Comparison of ENCODE assay signal across 21 cellular contexts in the genomic region with DNA sequence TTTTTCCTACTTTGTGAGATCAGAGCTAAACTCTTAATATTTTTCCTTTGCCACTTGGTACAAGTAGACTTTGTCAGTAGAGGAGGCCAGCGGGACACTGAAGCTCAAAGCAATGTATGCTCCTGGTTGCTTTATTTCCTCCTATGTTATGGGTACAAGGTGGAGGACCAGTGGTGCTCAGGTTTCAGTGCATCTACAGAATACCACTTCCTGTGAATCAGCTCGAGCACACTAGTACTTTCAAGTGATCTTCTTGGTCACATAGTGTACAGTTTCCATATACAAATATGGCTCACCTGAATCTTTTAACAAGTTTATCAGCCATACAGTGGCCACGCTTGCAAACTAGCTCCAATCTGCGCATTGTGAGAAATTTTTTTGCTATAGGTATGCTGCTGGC.
DNase-seq lines count a peak whose midpoint lies in the region; ATAC-seq and TF ChIP-seq lines count a peak whose summit lies in the region.
"Had no signal": no experiment of that assay in that cellular context is flagged by ENCODE, and none has a peak within 500 bp of the region (broad histone marks: within the 10 kb centered on the region; RNA-seq: fewer than 3 reads in every experiment).

No MANE protein-coding gene starts in this region.

- DNase-seq in A172 (ENCODE audit: low spot score) (peak; percentile 48), ELR (ENCODE audit: low read depth) (peak; percentile 17), NCI-H2029 (lab: John Stamatoyannopoulos, UW) (peak; percentile 23), neural progenitor cell (ENCODE audit: low spot score) (no peak)
- DNase-seq in activated naive CD4-positive, alpha-beta T cell treated with anti-CD3 and anti-CD28 coated beads for 36 hours, result no peak
- no peak for DNase-seq in activated naive CD4-positive, alpha-beta T cell treated with anti-CD3 and anti-CD28 coated beads, Interleukin-2, amount 50 U/mL, for 16 hours
- DNase-seq: DMS79 treated with DMSO at 0.1 percent for 48 hours, IMR-90, NCI-H1105, NCI-H2081 treated with DMSO at 0.1 percent for 48 hours, NCI-H2227 treated with DMSO at 0.1 percent for 48 hours, NCI-H510A treated with DMSO at 0.1 percent for 48 hours, NCI-H748 treated with DMSO at 0.1 percent for 48 hours, SJCRH30, T1000 had no signal

- no peaks in the 10 kb centered on the region for H3K4me1 Mint-ChIP-seq in activated naive CD4-positive, alpha-beta T cell treated with anti-CD3 and anti-CD28 coated beads for 36 hours (ENCODE audit: low read depth)
- H3K4me1 Mint-ChIP-seq in neural progenitor cell, result no peaks in the 10 kb centered on the region
- H3K4me1 Mint-ChIP-seq: CD14-positive monocyte had no signal

- H3K9ac ChIP-seq in neural progenitor cell, result no peak overlapping the region
- H3K9ac ChIP-seq: KMS-11 had no signal

- no peaks in the 10 kb centered on the region for H3K4me1 ChIP-seq in neural progenitor cell
- H3K4me1 ChIP-seq: SJCRH30 had no signal

- no peaks in the 10 kb centered on the region for H3K9me3 ChIP-seq in neural progenitor cell (ENCODE audit: low read depth)

- no peaks in the 10 kb centered on the region for H3K27me3 ChIP-seq in neural progenitor cell

- no peaks in the 10 kb centered on the region for H3K36me3 ChIP-seq in neural progenitor cell
- H3K36me3 ChIP-seq: SJCRH30 had no signal

- H3K79me2 ChIP-seq in neural progenitor cell (ENCODE audit: low read depth), result no peaks in the 10 kb centered on the region

- no peaks in the 10 kb centered on the region for H3F3A ChIP-seq in neural progenitor cell (ENCODE audit: low read depth)

- no peak for TF ChIP-seq CTCF in neural progenitor cell (IDR thresholded peaks at IDR 0.05)

- H3K4me2 ChIP-seq in neural progenitor cell, result no peak overlapping the region
- H3K4me2 ChIP-seq: KMS-11 had no signal

- ATAC-seq in SK-N-SH treated with all-trans-retinoic acid at 6 μM for 48 hours (peak; percentile 67), GM21717 (IDR thresholded peaks at IDR 0.05; ENCODE audit: unreplicated experiment) (no peak)
- ATAC-seq: HCT116 had no signal

- H3K27ac Mint-ChIP-seq in activated naive CD4-positive, alpha-beta T cell treated with anti-CD3 and anti-CD28 coated beads for 36 hours, result no peak overlapping the region
- no peak overlapping the region for H3K27ac Mint-ChIP-seq in neural progenitor cell
- H3K27ac Mint-ChIP-seq: T-helper 1 cell treated with Interleukin-12 subunit alpha and Interleukin-12 subunit beta and Interleukin-4 antibody, amounts not matched to agents 30 μg/mL and 1 μg/mL, for 36 hours had no signal

- no peak overlapping the region for H3K4me3 Mint-ChIP-seq in activated naive CD4-positive, alpha-beta T cell treated with anti-CD3 and anti-CD28 coated beads for 36 hours
- no peak overlapping the region for H3K4me3 Mint-ChIP-seq in neural progenitor cell
- H3K4me3 Mint-ChIP-seq: CD14-positive monocyte; T-helper 1 cell treated with Interleukin-12 subunit alpha and Interleukin-12 subunit beta and Interleukin-4 antibody, amounts not matched to agents 30 μg/mL and 1 μg/mL, for 36 hours had no signal

- H3K9me3 Mint-ChIP-seq in activated naive CD4-positive, alpha-beta T cell treated with anti-CD3 and anti-CD28 coated beads for 36 hours, result no peaks in the 10 kb centered on the region
- peaks cover 2% of the 10 kb centered on the region for H3K9me3 Mint-ChIP-seq in neural progenitor cell

- CTCF ChIA-PET in activated naive CD4-positive, alpha-beta T cell treated with anti-CD3 and anti-CD28 coated beads for 36 hours (lab: Charles Lee), result no interaction called here

- H3K27ac ChIP-seq in neural progenitor cell, result no peak overlapping the region
- H3K27ac ChIP-seq: KMS-11, SJCRH30 had no signal

- H3K27me3 Mint-ChIP-seq in activated naive CD4-positive, alpha-beta T cell treated with anti-CD3 and anti-CD28 coated beads for 36 hours (ENCODE audit: low read depth), result no peaks in the 10 kb centered on the region
- H3K27me3 Mint-ChIP-seq in neural progenitor cell (ENCODE audit: insufficient read depth, low read depth), result no peaks in the 10 kb centered on the region

- H2AFZ ChIP-seq in neural progenitor cell (replicated peaks), result no peak overlapping the region

- H3K36me3 Mint-ChIP-seq in activated naive CD4-positive, alpha-beta T cell treated with anti-CD3 and anti-CD28 coated beads for 36 hours (ENCODE audit: low read depth), result no peaks in the 10 kb centered on the region
- no peaks in the 10 kb centered on the region for H3K36me3 Mint-ChIP-seq in neural progenitor cell
- H3K36me3 Mint-ChIP-seq: CD14-positive monocyte had no signal

- H3K4me3 ChIP-seq in neural progenitor cell, result no peak overlapping the region
- H3K4me3 ChIP-seq: SJCRH30 had no signal

- intact Hi-C loops in activated naive CD4-positive, alpha-beta T cell treated with anti-CD3 and anti-CD28 coated beads for 36 hours (cut with micrococcal nuclease), result no loop called here

- no peaks in the 10 kb centered on the region for H4K20me1 ChIP-seq in neural progenitor cell (ENCODE audit: low read depth)

TF ChIP-seq in SK-N-SH treated with all-trans-retinoic acid at 6 μM for 48 hours, 23 proteins besides CTCF, POLR2A, EP300 and RAD21 (continues in another document):
- no peak for TF ChIP-seq ARNTL (CRISPR knock-in tag; IDR thresholded peaks at IDR 0.05; ENCODE audit: borderline replicate concordance, low read depth)
- TF ChIP-seq, protein P1, sequence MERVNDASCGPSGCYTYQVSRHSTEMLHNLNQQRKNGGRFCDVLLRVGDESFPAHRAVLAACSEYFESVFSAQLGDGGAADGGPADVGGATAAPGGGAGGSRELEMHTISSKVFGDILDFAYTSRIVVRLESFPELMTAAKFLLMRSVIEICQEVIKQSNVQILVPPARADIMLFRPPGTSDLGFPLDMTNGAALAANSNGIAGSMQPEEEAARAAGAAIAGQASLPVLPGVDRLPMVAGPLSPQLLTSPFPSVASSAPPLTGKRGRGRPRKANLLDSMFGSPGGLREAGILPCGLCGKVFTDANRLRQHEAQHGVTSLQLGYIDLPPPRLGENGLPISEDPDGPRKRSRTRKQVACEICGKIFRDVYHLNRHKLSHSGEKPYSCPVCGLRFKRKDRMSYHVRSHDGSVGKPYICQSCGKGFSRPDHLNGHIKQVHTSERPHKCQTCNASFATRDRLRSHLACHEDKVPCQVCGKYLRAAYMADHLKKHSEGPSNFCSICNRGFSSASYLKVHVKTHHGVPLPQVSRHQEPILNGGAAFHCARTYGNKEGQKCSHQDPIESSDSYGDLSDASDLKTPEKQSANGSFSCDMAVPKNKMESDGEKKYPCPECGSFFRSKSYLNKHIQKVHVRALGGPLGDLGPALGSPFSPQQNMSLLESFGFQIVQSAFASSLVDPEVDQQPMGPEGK (CRISPR knock-in tag; IDR thresholded peaks at IDR 0.05; ENCODE audit: borderline replicate concordance), result no peak
- no peak for TF ChIP-seq ZC3H10 (CRISPR knock-in tag; IDR thresholded peaks at IDR 0.05)
- TF ChIP-seq, protein P2, sequence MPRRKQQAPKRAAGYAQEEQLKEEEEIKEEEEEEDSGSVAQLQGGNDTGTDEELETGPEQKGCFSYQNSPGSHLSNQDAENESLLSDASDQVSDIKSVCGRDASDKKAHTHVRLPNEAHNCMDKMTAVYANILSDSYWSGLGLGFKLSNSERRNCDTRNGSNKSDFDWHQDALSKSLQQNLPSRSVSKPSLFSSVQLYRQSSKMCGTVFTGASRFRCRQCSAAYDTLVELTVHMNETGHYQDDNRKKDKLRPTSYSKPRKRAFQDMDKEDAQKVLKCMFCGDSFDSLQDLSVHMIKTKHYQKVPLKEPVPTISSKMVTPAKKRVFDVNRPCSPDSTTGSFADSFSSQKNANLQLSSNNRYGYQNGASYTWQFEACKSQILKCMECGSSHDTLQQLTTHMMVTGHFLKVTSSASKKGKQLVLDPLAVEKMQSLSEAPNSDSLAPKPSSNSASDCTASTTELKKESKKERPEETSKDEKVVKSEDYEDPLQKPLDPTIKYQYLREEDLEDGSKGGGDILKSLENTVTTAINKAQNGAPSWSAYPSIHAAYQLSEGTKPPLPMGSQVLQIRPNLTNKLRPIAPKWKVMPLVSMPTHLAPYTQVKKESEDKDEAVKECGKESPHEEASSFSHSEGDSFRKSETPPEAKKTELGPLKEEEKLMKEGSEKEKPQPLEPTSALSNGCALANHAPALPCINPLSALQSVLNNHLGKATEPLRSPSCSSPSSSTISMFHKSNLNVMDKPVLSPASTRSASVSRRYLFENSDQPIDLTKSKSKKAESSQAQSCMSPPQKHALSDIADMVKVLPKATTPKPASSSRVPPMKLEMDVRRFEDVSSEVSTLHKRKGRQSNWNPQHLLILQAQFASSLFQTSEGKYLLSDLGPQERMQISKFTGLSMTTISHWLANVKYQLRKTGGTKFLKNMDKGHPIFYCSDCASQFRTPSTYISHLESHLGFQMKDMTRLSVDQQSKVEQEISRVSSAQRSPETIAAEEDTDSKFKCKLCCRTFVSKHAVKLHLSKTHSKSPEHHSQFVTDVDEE (CRISPR knock-in tag; IDR thresholded peaks at IDR 0.05), result no peak
- no peak for TF ChIP-seq PPARA (CRISPR knock-in tag; IDR thresholded peaks at IDR 0.05; ENCODE audit: borderline replicate concordance)
- no peak for TF ChIP-seq ESRRG (CRISPR knock-in tag; IDR thresholded peaks at IDR 0.05)
- no peak for TF ChIP-seq ZNF70 (CRISPR knock-in tag; IDR thresholded peaks at IDR 0.05)
- no peak for TF ChIP-seq ZNF8 (CRISPR knock-in tag; IDR thresholded peaks at IDR 0.05)
- TF ChIP-seq, protein P3, sequence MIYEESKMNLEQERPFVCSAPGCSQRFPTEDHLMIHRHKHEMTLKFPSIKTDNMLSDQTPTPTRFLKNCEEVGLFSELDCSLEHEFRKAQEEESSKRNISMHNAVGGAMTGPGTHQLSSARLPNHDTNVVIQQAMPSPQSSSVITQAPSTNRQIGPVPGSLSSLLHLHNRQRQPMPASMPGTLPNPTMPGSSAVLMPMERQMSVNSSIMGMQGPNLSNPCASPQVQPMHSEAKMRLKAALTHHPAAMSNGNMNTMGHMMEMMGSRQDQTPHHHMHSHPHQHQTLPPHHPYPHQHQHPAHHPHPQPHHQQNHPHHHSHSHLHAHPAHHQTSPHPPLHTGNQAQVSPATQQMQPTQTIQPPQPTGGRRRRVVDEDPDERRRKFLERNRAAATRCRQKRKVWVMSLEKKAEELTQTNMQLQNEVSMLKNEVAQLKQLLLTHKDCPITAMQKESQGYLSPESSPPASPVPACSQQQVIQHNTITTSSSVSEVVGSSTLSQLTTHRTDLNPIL (CRISPR knock-in tag; IDR thresholded peaks at IDR 0.05; ENCODE audit: low read depth), result no peak
- no peak for TF ChIP-seq ISL1 (CRISPR knock-in tag; IDR thresholded peaks at IDR 0.05)
- TF ChIP-seq BACH2 (CRISPR knock-in tag; IDR thresholded peaks at IDR 0.05; ENCODE audit: borderline replicate concordance), result no peak
- TF ChIP-seq ZFP3 (CRISPR knock-in tag; IDR thresholded peaks at IDR 0.05), result no peak
- no peak for TF ChIP-seq SNAI2 (CRISPR knock-in tag; IDR thresholded peaks at IDR 0.05)
- no peak for TF ChIP-seq GLIS3 (CRISPR knock-in tag; IDR thresholded peaks at IDR 0.05)
- TF ChIP-seq TOX (CRISPR knock-in tag; IDR thresholded peaks at IDR 0.05; ENCODE audit: borderline replicate concordance), result no peak
- TF ChIP-seq CSDC2 (CRISPR knock-in tag; IDR thresholded peaks at IDR 0.05), result no peak
- TF ChIP-seq ZNF565 (CRISPR knock-in tag; conservative IDR thresholded peaks at IDR 0.05; ENCODE audit: low read depth), result no peak
- no peak for TF ChIP-seq TCF4 (CRISPR knock-in tag; IDR thresholded peaks at IDR 0.05; ENCODE audit: borderline replicate concordance)

Comparison
In these comparisons a context has a peak if more than half of its experiments do, and no peak if none do; other contexts are left out.
1. DNase-seq: peak in A172 (single experiment), ELR (single experiment) and NCI-H2029 (single experiment); none in activated naive CD4-positive, alpha-beta T cell treated with anti-CD3 and anti-CD28 coated beads for 36 hours (single experiment), neural progenitor cell (single experiment) and activated naive CD4-positive, alpha-beta T cell treated with anti-CD3 and anti-CD28 coated beads, Interleukin-2, amount 50 U/mL, for 16 hours (single experiment).